ENCODE assay signal across 27 cellular contexts in the genomic region with DNA sequence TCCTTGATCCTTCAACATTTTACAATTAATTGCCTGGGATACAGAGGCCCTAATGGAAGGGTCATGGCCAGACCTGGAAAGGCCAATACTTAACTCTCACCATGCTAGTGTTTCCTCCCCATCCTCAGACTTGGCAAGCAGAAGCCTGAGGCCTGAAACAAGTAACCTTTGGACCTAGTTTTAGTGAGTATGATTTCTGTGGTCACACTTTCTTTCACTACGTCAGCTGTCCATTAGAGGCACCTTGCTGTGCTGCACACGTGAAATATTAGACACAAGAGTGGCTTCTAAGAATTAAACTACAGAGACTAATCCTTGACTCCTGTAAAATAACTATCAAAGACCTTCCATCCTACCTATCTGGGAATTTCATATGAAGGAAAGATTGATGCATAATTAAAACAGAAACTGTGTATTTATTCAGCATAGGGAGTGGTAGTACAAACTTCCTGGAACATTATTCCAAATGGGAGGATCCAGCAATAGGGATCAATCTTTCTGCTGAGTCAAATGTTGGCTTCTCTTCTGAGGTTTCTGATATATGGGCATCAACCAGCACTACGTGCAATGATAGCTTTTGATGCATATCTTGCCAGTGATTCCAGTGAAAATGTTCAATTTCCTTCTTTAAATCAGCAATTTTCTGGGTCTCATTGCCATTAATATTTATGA.
DNase-seq lines count a peak whose midpoint lies in the region; ATAC-seq and FAIRE-seq lines count a peak whose summit lies in the region.
"Had no signal": no experiment of that assay in that cellular context is flagged by ENCODE, and none has a peak within 500 bp of the region (broad histone marks: within the 10 kb centered on the region; RNA-seq: fewer than 3 reads in every experiment).

No MANE protein-coding gene starts in this region.

- no peaks in the 10 kb centered on the region for H3K4me1 ChIP-seq in muscle layer of duodenum (ENCODE audit: control insufficient read depth in 1 of 2, insufficient read depth in 2 of 2, low read length in 2 of 2)
- H3K4me1 ChIP-seq: parathyroid adenoma had no signal

- H3K27ac ChIP-seq in muscle layer of duodenum (ENCODE audit: low read length): peak overlapping the region; percentile 4
- H3K27ac ChIP-seq: brain microvascular endothelial cell, parathyroid adenoma had no signal

- peak; percentile 9 for DNase-seq in COLO668 (lab: John Stamatoyannopoulos, UW; ENCODE audit: unreplicated experiment)
- no peak for DNase-seq in dedifferentiated amniotic fluid mesenchymal stem cell (ENCODE audit: extremely low spot score)
- DNase-seq in T1000 (lab: John Stamatoyannopoulos, UW): no peak
- DNase-seq: ACHN; activated CD4-positive, alpha-beta memory T cell treated with anti-CD3 and anti-CD28 coated beads, Interleukin-2, amount 10 ng/mL, durations not matched to agents 7 days and 5 days; activated CD4-positive, alpha-beta T cell treated with anti-CD3 and anti-CD28 coated beads for 1 hour; activated CD8-positive, alpha-beta memory T cell treated with anti-CD3 and anti-CD28 coated beads, Interleukin-2, amount 50 U/mL, for 48 hours; activated naive CD4-positive, alpha-beta T cell treated with anti-CD3 and anti-CD28 coated beads, Interleukin-2, amount 10 ng/mL, durations not matched to agents 7 days and 5 days; brain microvascular endothelial cell; CD8-positive, alpha-beta T cell; cerebellar nuclear complex; HCEC 1CT; hypothalamus; mammary epithelial cell; MM.1S; NCI-H1105 treated with DMSO at 0.1 percent for 48 hours; NCI-H2029 treated with DMSO at 0.1 percent for 48 hours; NCI-H524 treated with DMSO at 0.1 percent for 48 hours; retina; SHP77; stimulated activated naive B cell treated with anti-CD40 and anti-IgM and Interleukin-4, amounts not matched to agents 10 μg/mL and 1 μg/mL and 100 μg/mL, for 72 hours had no signal

- H3K36me3 ChIP-seq in muscle layer of duodenum (ENCODE audit: control insufficient read depth in 1 of 2, insufficient read depth in 2 of 2, low read length in 2 of 2): no peaks in the 10 kb centered on the region
- H3K36me3 ChIP-seq: brain microvascular endothelial cell had no signal

- ATAC-seq in HG03175 (IDR thresholded peaks at IDR 0.05; ENCODE audit: unreplicated experiment): peak; percentile 76
- ATAC-seq in HG03139 (IDR thresholded peaks at IDR 0.05; ENCODE audit: unreplicated experiment): no peak
- ATAC-seq: CD8-positive, alpha-beta T cell; Panc1; stimulated activated naive B cell treated with anti-CD40 and anti-IgM and Interleukin-4, amounts not matched to agents 10 μg/mL and 1 μg/mL and 100 μg/mL, for 72 hours had no signal

- no peaks in the 10 kb centered on the region for H3K9me3 ChIP-seq in muscle layer of duodenum (ENCODE audit: control insufficient read depth in 1 of 2, low read length in 2 of 2)

- peak; percentile 36 for FAIRE-seq in colon (lab: Jason Lieb, UNC)

- H3K4me3 ChIP-seq in muscle layer of duodenum (ENCODE audit: low read depth in 1 of 2, low read length in 2 of 2): no peak overlapping the region

- no peaks in the 10 kb centered on the region for H3K27me3 ChIP-seq in muscle layer of duodenum (ENCODE audit: low read depth, low read length)
- H3K27me3 ChIP-seq: brain microvascular endothelial cell had no signal
